11 cellular contexts compared by ENCODE assay signal in the genomic region with DNA sequence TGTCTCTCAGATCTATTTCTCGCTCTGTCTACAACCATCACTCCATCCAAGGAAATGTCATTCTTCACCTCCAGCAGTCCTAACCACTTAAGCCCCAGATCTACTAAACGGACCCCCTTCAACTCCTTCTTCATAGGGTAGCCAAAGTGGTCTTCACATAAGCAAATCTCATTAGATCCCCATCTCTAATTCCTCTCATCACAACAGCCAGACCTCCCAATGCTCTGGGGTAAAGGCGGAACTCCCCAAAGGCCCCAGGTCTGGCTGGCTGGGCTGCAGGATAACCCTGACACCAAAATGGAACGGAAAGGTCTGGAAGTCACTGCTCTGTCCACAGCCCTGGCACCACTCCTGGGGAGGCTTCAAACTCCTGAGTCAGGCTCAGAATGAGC. TPM values are rescaled to one million over a fixed set of nuclear protein-coding genes. Genes with fewer than 3 reads are reported as not detected.
DNase-seq lines count a peak whose midpoint lies in the region; ATAC-seq, FAIRE-seq and TF ChIP-seq lines count a peak whose summit lies in the region.
"Had no signal": no experiment of that assay in that cellular context is flagged by ENCODE, and none has a peak within 500 bp of the region (broad histone marks: within the 10 kb centered on the region; RNA-seq: fewer than 3 reads in every experiment).

No MANE protein-coding gene starts in this region.

- CTCF ChIA-PET in CD8-positive, alpha-beta T cell (lab: Charles Lee): interaction anchor here (0.9 kb wide), 1 partner anchor 20 kb away, joined by 3 read pairs; no protein-coding TSS in a partner anchor
- CTCF ChIA-PET in Panc1 (lab: Charles Lee): no interaction called here
- CTCF ChIA-PET in endothelial cell of umbilical vein (lab: Charles Lee): interaction anchor here (0.6 to 1.0 kb wide), 7 partner anchors 10 to 79 kb away, joined by 3 to 4 read pairs (median 3); no protein-coding TSS in a partner anchor

- no peaks in the 10 kb centered on the region for H3K27me3 ChIP-seq in CD8-positive, alpha-beta T cell (ENCODE audit: insufficient read depth, low read length)
- H3K27me3 ChIP-seq in Panc1 (ENCODE audit: control insufficient read depth, insufficient read depth, low read length) (no peaks in the 10 kb centered on the region), endothelial cell of umbilical vein (ENCODE audit: control insufficient read depth in 2 of 2, insufficient read depth in 2 of 2, low read length in 2 of 2) (no peaks in the 10 kb centered on the region), parathyroid adenoma (ENCODE audit: control insufficient read depth, insufficient read depth, low read length) (no peaks in the 10 kb centered on the region)

- H3K4me3 Mint-ChIP-seq in CD8-positive, alpha-beta T cell: no peak overlapping the region

- no peak overlapping the region for H2AFZ ChIP-seq in endothelial cell of umbilical vein (ENCODE audit: low read depth, low read length)
- peak overlapping the region; percentile 64 for H2AFZ ChIP-seq in parathyroid adenoma

- dilution Hi-C loops in endothelial cell of umbilical vein (cut with MboI; ENCODE audit: extremely low pct_ligation_motif_present, low sequenced_read_pairs): no loop called here

- H3K27me3 Mint-ChIP-seq in CD8-positive, alpha-beta T cell (ENCODE audit: low read depth): no peaks in the 10 kb centered on the region

- H3K4me1 Mint-ChIP-seq in CD8-positive, alpha-beta T cell (ENCODE audit: low read depth): peaks cover 49% of the 10 kb centered on the region

- BruUV-seq in Panc1 (replicated peaks; lab: Mats Ljungman, UMichigan) (TSS peak; percentile 34), endothelial cell of umbilical vein (replicated peaks; lab: Mats Ljungman, UMichigan) (no TSS peak)

- H4K20me1 ChIP-seq in endothelial cell of umbilical vein (replicated peaks; ENCODE audit: control insufficient read depth, extremely low read depth, insufficient read depth, low read length): no peaks in the 10 kb centered on the region

- H3K9me3 ChIP-seq in CD8-positive, alpha-beta T cell (ENCODE audit: low read length): no peaks in the 10 kb centered on the region
- H3K9me3 ChIP-seq in Panc1 (ENCODE audit: control insufficient read depth, insufficient read depth, low read depth, low read length) (no peaks in the 10 kb centered on the region), endothelial cell of umbilical vein (replicated peaks; ENCODE audit: control insufficient read depth, insufficient read depth, low read length) (no peaks in the 10 kb centered on the region), parathyroid adenoma (ENCODE audit: control insufficient read depth, low read length) (no peaks in the 10 kb centered on the region)

- peaks cover 46% of the 10 kb centered on the region for H3K4me1 ChIP-seq in CD8-positive, alpha-beta T cell (ENCODE audit: insufficient read depth, low read length)
- H3K4me1 ChIP-seq in Panc1 (ENCODE audit: control insufficient read depth, insufficient read depth, low read length): peaks cover 61% of the 10 kb centered on the region
- peaks cover 54% of the 10 kb centered on the region for H3K4me1 ChIP-seq in endothelial cell of umbilical vein (ENCODE audit: control insufficient read depth, extremely low read depth, insufficient read depth, low read length)
- H3K4me1 ChIP-seq in parathyroid adenoma: peaks cover 48% of the 10 kb centered on the region

- DNase-seq in CD8-positive, alpha-beta T cell: no peak
- no peak for DNase-seq in Panc1 (ENCODE audit: low read depth, low spot score)
- no peak for DNase-seq in endothelial cell of umbilical vein (ENCODE audit: low read depth, low spot score)
- DNase-seq in NCI-H345 (lab: John Stamatoyannopoulos, UW): no peak
- no peak for DNase-seq in hippocampal formation (lab: John Stamatoyannopoulos, UW)
- no peak for DNase-seq in GM13977 (ENCODE audit: low spot score)
- DNase-seq: activated gamma-delta T cell treated with Interleukin-2 at 50 U/mL for 16 hours, NCI-H2171 had no signal

- no peaks in the 10 kb centered on the region for H3K9me1 ChIP-seq in endothelial cell of umbilical vein (replicated peaks; ENCODE audit: control insufficient read depth, extremely low read depth, insufficient read depth, low read length)

- H3K36me3 ChIP-seq in CD8-positive, alpha-beta T cell (ENCODE audit: insufficient read depth, low read length): no peaks in the 10 kb centered on the region
- H3K36me3 ChIP-seq in Panc1 (ENCODE audit: control insufficient read depth, insufficient read depth, low read length) (no peaks in the 10 kb centered on the region), endothelial cell of umbilical vein (ENCODE audit: control insufficient read depth in 2 of 2, extremely low read depth in 1 of 2, insufficient read depth in 2 of 2, low read length in 2 of 2) (peaks cover 0 to 4% of the 10 kb centered on the region in 2 experiments), parathyroid adenoma (ENCODE audit: control insufficient read depth, insufficient read depth, low read length) (no peaks in the 10 kb centered on the region)

- no peak for TF ChIP-seq CTCF in CD8-positive, alpha-beta T cell (IDR thresholded peaks at IDR 0.05)
- no peak for TF ChIP-seq CTCF in Panc1 (IDR thresholded peaks at IDR 0.05)
- TF ChIP-seq CTCF in endothelial cell of umbilical vein (IDR thresholded peaks at IDR 0.05; ENCODE audit: extremely low read depth in 1 of 2, insufficient read depth in 1 of 2, low read depth in 1 of 2, low read length in 2 of 2): no peak
- no peak for TF ChIP-seq CTCF in parathyroid adenoma (IDR thresholded peaks at IDR 0.05)
- no peak for TF ChIP-seq CTCF in GM13977 (IDR thresholded peaks at IDR 0.05; ENCODE audit: extremely low read depth, insufficient read depth, missing control alignments)

- H3K27ac Mint-ChIP-seq in CD8-positive, alpha-beta T cell: peak overlapping the region; percentile 58

- H3K27ac ChIP-seq in CD8-positive, alpha-beta T cell (ENCODE audit: low read depth, low read length): no peak overlapping the region
- H3K27ac ChIP-seq in Panc1 (ENCODE audit: low read length): peak overlapping the region; percentile 99
- H3K27ac ChIP-seq in endothelial cell of umbilical vein (ENCODE audit: insufficient read depth, low read depth, low read length): peak overlapping the region; percentile 86
- H3K27ac ChIP-seq in parathyroid adenoma: peak overlapping the region; percentile 95

- peak; percentile 90 for FAIRE-seq in endothelial cell of umbilical vein (lab: Jason Lieb, UNC)
- FAIRE-seq: G401.6 had no signal

- intact Hi-C loops in CD8-positive, alpha-beta T cell (cut with DNase I, micrococcal nuclease): no loop called here
- intact Hi-C loops in Panc1 (cut with micrococcal nuclease; ENCODE audit: unreplicated experiment) (no loop called here), endothelial cell of umbilical vein (cut with micrococcal nuclease) (loop anchor here (1.0 to 2.0 kb wide), 4 partner anchors 10 to 49 kb away; a partner anchor contains a TSS)

- H3K9ac ChIP-seq in endothelial cell of umbilical vein (replicated peaks; ENCODE audit: extremely low read depth, insufficient read depth, low read length) (peak overlapping the region; percentile 57), parathyroid adenoma (no peak overlapping the region)

- H3K4me3 ChIP-seq in CD8-positive, alpha-beta T cell (ENCODE audit: low read depth, low read length): no peak overlapping the region
- H3K4me3 ChIP-seq in Panc1 (ENCODE audit: low read depth in 2 of 2, low read length in 2 of 2): peak overlapping the region in 1 of 2 experiments; percentile 5; a peak in 1 of 4 replicates
- H3K4me3 ChIP-seq in endothelial cell of umbilical vein (replicated peaks in 1 of 3; ENCODE audit: insufficient read depth in 1 of 3, low read depth in 1 of 3, low read length in 3 of 3): peak overlapping the region in 1 of 3 experiments; percentile 15
- H3K4me3 ChIP-seq in parathyroid adenoma (ENCODE audit: low read depth, low read length): peak overlapping the region; percentile 0

- TF ChIP-seq POLR2A in endothelial cell of umbilical vein (IDR thresholded peaks at IDR 0.05; ENCODE audit: low read depth, low read length): no peak

- H3K79me2 ChIP-seq in endothelial cell of umbilical vein (ENCODE audit: control insufficient read depth, insufficient read depth, low read length): peaks cover 59% of the 10 kb centered on the region
- peaks cover 48% of the 10 kb centered on the region for H3K79me2 ChIP-seq in parathyroid adenoma

- no peaks in the 10 kb centered on the region for H3K9me3 Mint-ChIP-seq in CD8-positive, alpha-beta T cell

- in situ Hi-C loops in Panc1 (cut with HindIII; ENCODE audit: low pct_unique_long_range_greater_than_20kb, low sequenced_read_pairs) (no loop called here), GM13977 (cut with MboI; ENCODE audit: low pct_unique_long_range_greater_than_20kb, low sequenced_read_pairs, unreplicated experiment) (no loop called here)

- H3K4me2 ChIP-seq in endothelial cell of umbilical vein (ENCODE audit: insufficient read depth, low read length): peak overlapping the region; percentile 76
- H3K4me2 ChIP-seq in parathyroid adenoma (ENCODE audit: low read length): peak overlapping the region; percentile 51

- peaks cover 10% of the 10 kb centered on the region for H3K36me3 Mint-ChIP-seq in CD8-positive, alpha-beta T cell

- POLR2A ChIA-PET in CD8-positive, alpha-beta T cell (lab: Charles Lee): interaction anchor here (0.7 kb wide), 1 partner anchor 20 kb away, joined by 3 read pairs; no protein-coding TSS in a partner anchor
- POLR2A ChIA-PET in Panc1 (lab: Charles Lee): interaction anchor here (0.7 kb wide), 1 partner anchor 151 kb away, joined by 6 read pairs; no protein-coding TSS in a partner anchor
- POLR2A ChIA-PET in endothelial cell of umbilical vein (lab: Charles Lee): interaction anchor here (1.0 kb wide), 1 partner anchor 8 kb away, joined by 3 read pairs; no protein-coding TSS in a partner anchor

- no peak for ATAC-seq in CD8-positive, alpha-beta T cell
- ATAC-seq in Panc1: no peak
- no peak for ATAC-seq in HG03378 (IDR thresholded peaks at IDR 0.05; ENCODE audit: unreplicated experiment)

RNA-seq across cellular contexts. Expression of a gene that starts 11.1 kb away (rescaled TPM):
- 1 to 10 TPM; 5.6 to 6.1 TPM for total RNA-seq in CD8-positive, alpha-beta T cell
- total RNA-seq in Panc1 (2021; ENCODE audit: unreplicated experiment) (84.2 TPM), endothelial cell of umbilical vein (50.2 and 50.4 TPM in 2 replicates)
- 64.2 TPM for polyA plus RNA-seq in Panc1 (2012; ENCODE audit: insufficient read length)
- 23.0 and 33.3 TPM in 2 replicates for polyA plus RNA-seq in endothelial cell of umbilical vein
- polyA plus RNA-seq in endothelial cell of umbilical vein (2011; cell fraction: cytosol; rRNA removed): 25.7 and 28.4 TPM in 2 replicates
- polyA plus RNA-seq in endothelial cell of umbilical vein (2011; cell fraction: nucleus; rRNA removed): 23.1 and 27.7 TPM in 2 replicates
- polyA plus RNA-seq in endothelial cell of umbilical vein (2012): 22.1 and 34.0 TPM in 2 replicates
- 72.3 and 84.6 TPM in 2 replicates for polyA minus RNA-seq in endothelial cell of umbilical vein
- polyA minus RNA-seq in endothelial cell of umbilical vein (2011; cell fraction: cytosol; rRNA and poly(A)+ RNA removed): 19.8 TPM
- polyA minus RNA-seq in endothelial cell of umbilical vein (2011; cell fraction: nucleus; rRNA and poly(A)+ RNA removed): 29.8 and 45.1 TPM in 2 replicates

RNA-seq across cellular contexts. Expression of a gene that starts 26.6 kb away (rescaled TPM):
- 10 to 100 TPM; 17.8 to 18.2 TPM for total RNA-seq in CD8-positive, alpha-beta T cell
- total RNA-seq in Panc1 (2021; ENCODE audit: unreplicated experiment) (16.9 TPM), endothelial cell of umbilical vein (13.2 and 18.0 TPM in 2 replicates)
- polyA plus RNA-seq in Panc1 (2012; ENCODE audit: insufficient read length): 17.4 TPM
- 11.4 and 12.4 TPM in 2 replicates for polyA plus RNA-seq in endothelial cell of umbilical vein
- 7.2 and 8.3 TPM in 2 replicates for polyA plus RNA-seq in endothelial cell of umbilical vein (2011; cell fraction: cytosol; rRNA removed)
- polyA plus RNA-seq in endothelial cell of umbilical vein (2011; cell fraction: nucleus; rRNA removed): 51.5 and 69.1 TPM in 2 replicates
- polyA plus RNA-seq in endothelial cell of umbilical vein (2012): 5.8 and 11.4 TPM in 2 replicates
- 13.6 and 14.1 TPM in 2 replicates for polyA minus RNA-seq in endothelial cell of umbilical vein
- 8.9 TPM for polyA minus RNA-seq in endothelial cell of umbilical vein (2011; cell fraction: cytosol; rRNA and poly(A)+ RNA removed)
- 16.7 and 17.1 TPM in 2 replicates for polyA minus RNA-seq in endothelial cell of umbilical vein (2011; cell fraction: nucleus; rRNA and poly(A)+ RNA removed)
